In genomic region chr5:143054480-143054941, GRCh38 we compare ENCODE assay signal across 8 cellular contexts.
A peak's percentile ranks its signal among the peaks of the same experiment; 100 is the strongest.
DNase-seq lines count a peak whose midpoint lies in the region; ATAC-seq, FAIRE-seq and TF ChIP-seq lines count a peak whose summit lies in the region.

No MANE protein-coding gene starts in this region.

- peak; percentile 90 to 91 for TF ChIP-seq EP300 in GM12878 (IDR thresholded peaks at IDR 0.05; ENCODE audit: borderline replicate concordance in 1 of 2, control insufficient read depth in 1 of 2, low read depth in 2 of 2, low read length in 2 of 2)

- H3K36me3 ChIP-seq in GM12878 (ENCODE audit: control insufficient read depth in 2 of 2, insufficient read depth in 2 of 2, low read length in 1 of 2) (peaks cover 1 to 6% of the 10 kb centered on the region in 2 experiments; a peak in 1 of 4 replicates), PC-3 (ENCODE audit: low read depth, low read length) (peaks cover 10% of the 10 kb centered on the region; the same call in 1 of the 2 replicates)

- no peak for TF ChIP-seq CTCF in GM20000 (IDR thresholded peaks at IDR 0.05; ENCODE audit: extremely low read depth, missing control alignments)
- TF ChIP-seq CTCF in GM12878 (IDR thresholded peaks at IDR 0.05 in 2 of 3, conservative IDR thresholded peaks at IDR 0.05 in 1 of 3; ENCODE audit: control insufficient read depth in 2 of 3, extremely low read depth in 1 of 3, insufficient read depth in 1 of 3, low read depth in 3 of 3, low read length in 3 of 3): no peak
- no peak for TF ChIP-seq CTCF in PC-3 (conservative IDR thresholded peaks at IDR 0.05; ENCODE audit: low read depth, low read length)

- 2% methylated on average over 5 of the region's 5 CpGs for WGBS in GM12878 (ENCODE audit: insufficient coverage, insufficient replicate concordance, low lambda C conversion rate, missing lambda C conversion rate)

- no peaks in the 10 kb centered on the region for H4K20me1 ChIP-seq in GM12878 (ENCODE audit: control insufficient read depth, insufficient read depth)
- no peaks in the 10 kb centered on the region for H4K20me1 ChIP-seq in PC-3 (ENCODE audit: low read length)

- H3K27ac ChIP-seq in GM12878 (ENCODE audit: control insufficient read depth, insufficient read depth): peak overlapping the region; percentile 100
- H3K27ac ChIP-seq in PC-3 (ENCODE audit: low read length): no peak overlapping the region

- no TSS peak for BruUV-seq in GM12878 (replicated peaks; lab: Mats Ljungman, UMichigan)
- no TSS peak for BruUV-seq in PC-3 (replicated peaks; lab: Mats Ljungman, UMichigan)

- H3K27me3 ChIP-seq in GM12878 (replicated peaks in 1 of 2; ENCODE audit: control insufficient read depth in 2 of 2, insufficient read depth in 2 of 2, low read length in 1 of 2): no peaks in the 10 kb centered on the region
- H3K27me3 ChIP-seq in PC-3 (ENCODE audit: low read length): no peaks in the 10 kb centered on the region

- peak; percentile 95 for FAIRE-seq in GM12891 (lab: Jason Lieb, UNC)
- peak; percentile 83 for FAIRE-seq in GM12878 (lab: Jason Lieb, UNC)

- peak overlapping the region; percentile 94 for H3K4me2 ChIP-seq in GM12878 (ENCODE audit: control insufficient read depth, insufficient read depth)
- H3K4me2 ChIP-seq in PC-3 (ENCODE audit: low read length): no peak overlapping the region

- H2AFZ ChIP-seq in GM12878 (ENCODE audit: control insufficient read depth, low read depth, low read length): peak overlapping the region; percentile 5
- H2AFZ ChIP-seq in PC-3 (ENCODE audit: low read length): no peak overlapping the region

- H3F3A ChIP-seq in PC-3 (ENCODE audit: low read length, unreplicated experiment): no peaks in the 10 kb centered on the region

- TF ChIP-seq POLR2A in GM12891 (IDR thresholded peaks at IDR 0.05; ENCODE audit: low read depth, low read length) (0 out of 2 replicates have a peak, but pooled peaks have one; percentile 32), GM12878 (IDR thresholded peaks at IDR 0.05; ENCODE audit: low read depth, low read length) (no peak; the same call in 1 of the 2 replicates)

- SMC1A ChIA-PET in GM12878 (lab: Charles Lee; ENCODE audit: uncharacterized antibody, unreplicated experiment): interaction anchor here (0.8 to 19.4 kb wide), 16 partner anchors 12 to 342 kb away, joined by 3 to 441 read pairs (median 4); no protein-coding TSS in a partner anchor

- H3K4me1 Mint-ChIP-seq in stimulated activated naive CD8-positive, alpha-beta T cell treated with anti-CD3 and anti-CD28 coated beads, Interleukin-15, amount 100 ng/mL, for 72 hours: peaks cover 87% of the 10 kb centered on the region

- POLR2A ChIA-PET in GM12878 (lab: Charles Lee): interaction anchor here (0.6 to 6.6 kb wide), 13 partner anchors 10 to 178 kb away, joined by 3 to 62 read pairs (median 5); no protein-coding TSS in a partner anchor
- POLR2A ChIA-PET in PC-3 (lab: Charles Lee; ENCODE audit: unreplicated experiment): no interaction called here

- DNase-seq in GM12891 (ENCODE audit: insufficient read length, low spot score) (no peak), GM20000 (ENCODE audit: low spot score) (peak; percentile 35), GM12878 (ENCODE audit: low read depth, low spot score) (peak; percentile 97), PC-3 (no peak), HPDE6-E6E7 (ENCODE audit: extremely low spot score) (no peak), NCI-H146 treated with DMSO at 0.1 percent for 48 hours (lab: John Stamatoyannopoulos, UW; ENCODE audit: unreplicated experiment) (no peak)
- peak; percentile 42 to 64 for DNase-seq in stimulated activated naive CD8-positive, alpha-beta T cell treated with anti-CD3 and anti-CD28 coated beads, Interleukin-15, amount 100 ng/mL, for 72 hours

- ATAC-seq in HG03575 (IDR thresholded peaks at IDR 0.05; ENCODE audit: extremely low read depth, insufficient number of reproducible peaks, low FRiP score, unreplicated experiment) (peak; percentile 35), GM12878 (peak; percentile 68), PC-3 (no peak)
- peak; percentile 82 for ATAC-seq in stimulated activated naive CD8-positive, alpha-beta T cell treated with anti-CD3 and anti-CD28 coated beads, Interleukin-15, amount 100 ng/mL, for 72 hours

- peak; percentile 34; the same call in 1 of the 2 replicates for TF ChIP-seq RAD21 in GM12878 (IDR thresholded peaks at IDR 0.05; ENCODE audit: insufficient read depth, low read depth, low read length)

- H3K4me3 ChIP-seq in GM12878 (peak overlapping the region; percentile 38; the same call in 1 of the 2 replicates), PC-3 (ENCODE audit: low read length) (no peak overlapping the region)

- H3K9me2 ChIP-seq in PC-3 (replicated peaks; ENCODE audit: low read length): no peaks in the 10 kb centered on the region

- H3K4me1 ChIP-seq in GM12878 (ENCODE audit: control insufficient read depth, insufficient read depth, low read length) (peaks cover 67% of the 10 kb centered on the region), PC-3 (ENCODE audit: insufficient read depth, low read length) (peaks cover 24% of the 10 kb centered on the region)

- in situ Hi-C loops in GM12878 (cut with MboI): no loop called here

- H3K4me3 Mint-ChIP-seq in stimulated activated naive CD8-positive, alpha-beta T cell treated with anti-CD3 and anti-CD28 coated beads, Interleukin-15, amount 100 ng/mL, for 72 hours: peak overlapping the region; percentile 53 to 65

- H3K79me2 ChIP-seq in GM12878 (ENCODE audit: control insufficient read depth, insufficient read depth, low read length): peaks cover 62% of the 10 kb centered on the region
- no peaks in the 10 kb centered on the region for H3K79me2 ChIP-seq in PC-3 (ENCODE audit: low read length)

- RAD21 ChIA-PET in GM12878 (lab: Charles Lee; ENCODE audit: unreplicated experiment): interaction anchor here (0.6 to 19.7 kb wide), 22 partner anchors 9 to 346 kb away, joined by 3 to 337 read pairs (median 4); no protein-coding TSS in a partner anchor

- no peaks in the 10 kb centered on the region for H3K9me3 ChIP-seq in GM12878 (replicated peaks; ENCODE audit: control insufficient read depth, insufficient read depth, low read length)
- H3K9me3 ChIP-seq in PC-3 (ENCODE audit: low read length): no peaks in the 10 kb centered on the region

- intact Hi-C loops in GM12878 (cut with micrococcal nuclease; ENCODE audit: unreplicated experiment): loop anchor here (1.0 to 10.0 kb wide), 4 partner anchors 32 to 176 kb away; no protein-coding TSS in a partner anchor
- intact Hi-C loops in PC-3 (cut with micrococcal nuclease): no loop called here

- H3K27me3 Mint-ChIP-seq in stimulated activated naive CD8-positive, alpha-beta T cell treated with anti-CD3 and anti-CD28 coated beads, Interleukin-15, amount 100 ng/mL, for 72 hours: no peaks in the 10 kb centered on the region

- H3K9me3 Mint-ChIP-seq in stimulated activated naive CD8-positive, alpha-beta T cell treated with anti-CD3 and anti-CD28 coated beads, Interleukin-15, amount 100 ng/mL, for 72 hours: no peaks in the 10 kb centered on the region

- peak overlapping the region; percentile 86 for H3K9ac ChIP-seq in GM12878 (ENCODE audit: control insufficient read depth, insufficient read depth, low read length)
- H3K9ac ChIP-seq in PC-3 (ENCODE audit: low read length): no peak overlapping the region

- peak overlapping the region; percentile 72 to 91 for H3K27ac Mint-ChIP-seq in stimulated activated naive CD8-positive, alpha-beta T cell treated with anti-CD3 and anti-CD28 coated beads, Interleukin-15, amount 100 ng/mL, for 72 hours

- CTCF ChIA-PET in GM12878 (lab: Yijun Ruan, JAX): interaction anchor here (0.8 to 2.7 kb wide), 5 partner anchors 14 to 151 kb away, joined by 3 to 12 read pairs (median 5); no protein-coding TSS in a partner anchor
- CTCF ChIA-PET in PC-3 (lab: Charles Lee): no interaction called here

TF ChIP-seq in GM12891, 5 proteins besides CTCF, POLR2A, EP300 and RAD21:
- TF ChIP-seq SPI1 (IDR thresholded peaks at IDR 0.05; ENCODE audit: low read depth, low read length): no peak
- TF ChIP-seq PAX5 (IDR thresholded peaks at IDR 0.05; ENCODE audit: insufficient read depth, low read length, severe bottlenecking): no peak
- TF ChIP-seq TAF1 (IDR thresholded peaks at IDR 0.05; ENCODE audit: low read depth, low read length): no peak; the same call in 1 of the 2 replicates
- peak; percentile 84 for TF ChIP-seq POU2F2 (IDR thresholded peaks at IDR 0.05; ENCODE audit: low read depth, low read length)
- peak; percentile 33; the same call in 1 of the 2 replicates for TF ChIP-seq POLR2AphosphoS5 (IDR thresholded peaks at IDR 0.05; ENCODE audit: low read depth, low read length)

TF ChIP-seq in GM12878, 131 proteins besides CTCF, POLR2A, EP300 and RAD21 (continues in another document):
- TF ChIP-seq JUNB (IDR thresholded peaks at IDR 0.05) (peak; percentile 45; the same call in 1 of the 2 replicates), ATF7 (IDR thresholded peaks at IDR 0.05; ENCODE audit: low read depth) (peak; percentile 88), POU2F2 (IDR thresholded peaks at IDR 0.05; ENCODE audit: borderline replicate concordance, low read depth, low read length) (peak; percentile 73; the same call in 1 of the 3 replicates), BMI1 (IDR thresholded peaks at IDR 0.05; ENCODE audit: borderline replicate concordance) (peak; percentile 40; the same call in 1 of the 2 replicates), HSF1 (IDR thresholded peaks at IDR 0.05; ENCODE audit: low read depth, low read length) (no peak), SREBF2 (IDR thresholded peaks at IDR 0.05; ENCODE audit: low read length) (no peak)

Comparison
In these comparisons a context has a peak if more than half of its experiments do, and no peak if none do; other contexts are left out.
1. DNase-seq: peak in GM20000 (single experiment), GM12878 (single experiment) and stimulated activated naive CD8-positive, alpha-beta T cell treated with anti-CD3 and anti-CD28 coated beads, Interleukin-15, amount 100 ng/mL, for 72 hours (2 of 2); none in GM12891 (single experiment), PC-3 (single experiment), HPDE6-E6E7 (single experiment) and NCI-H146 treated with DMSO at 0.1 percent for 48 hours (single experiment).